8 cellular contexts compared by ENCODE assay signal in genomic region chr2:226798422-226799210, GRCh38. TPM values are rescaled to one million over a fixed set of nuclear protein-coding genes. Genes with fewer than 3 reads are reported as not detected.
DNase-seq lines count a peak whose midpoint lies in the region; ATAC-seq and TF ChIP-seq lines count a peak whose summit lies in the region.

No MANE protein-coding gene starts in this region.

- peak overlapping the region; percentile 71 for H3K4me3 ChIP-seq in NB4 (ENCODE audit: low read depth, low read length)
- peak overlapping the region; percentile 85 to 89 for H3K4me3 ChIP-seq in gastroesophageal sphincter
- peak overlapping the region; percentile 20 to 54 for H3K4me3 ChIP-seq in neutrophil (ENCODE audit: low read depth in 1 of 2, low read length in 1 of 2)

- H3K9me3 ChIP-seq in gastroesophageal sphincter, result no peaks in the 10 kb centered on the region
- H3K9me3 ChIP-seq in neutrophil, result no peaks in the 10 kb centered on the region

- no peak for TF ChIP-seq POLR2A in NB4 (IDR thresholded peaks at IDR 0.05; ENCODE audit: extremely low read depth, insufficient read length)
- TF ChIP-seq POLR2A in gastroesophageal sphincter (IDR thresholded peaks at IDR 0.05), result no peak

- H3K4me1 ChIP-seq in gastroesophageal sphincter (peaks cover 0 to 75% (median 30%) of the 10 kb centered on the region in 3 donors), neutrophil (ENCODE audit: control insufficient read depth in 1 of 2, insufficient read depth in 1 of 2, low read depth in 1 of 2, low read length in 1 of 2) (peaks cover 10 to 29% of the 10 kb centered on the region in 2 experiments)

- TF ChIP-seq EP300 in gastroesophageal sphincter (IDR thresholded peaks at IDR 0.05), result no peak

- H3K36me3 ChIP-seq in gastroesophageal sphincter (peaks cover 0 to 8% of the 10 kb centered on the region in 2 donors), neutrophil (no peaks in the 10 kb centered on the region)

- TF ChIP-seq CTCF in NB4 (IDR thresholded peaks at IDR 0.05; ENCODE audit: low read depth, low read length) (no peak), gastroesophageal sphincter (IDR thresholded peaks at IDR 0.05) (peak in 1 of 4 experiments; percentile 39), neutrophil (IDR thresholded peaks at IDR 0.05) (no peak)

- H3K27ac ChIP-seq in gastroesophageal sphincter (peak overlapping the region; percentile 94 to 97 (median 95)), neutrophil (no peak overlapping the region)

- no CpG with 5 or more reads among the region's 80 CpGs for WGBS in gastroesophageal sphincter (ENCODE audit: low coverage in 1 of 2), 2 donors

- DNase-seq in Daoy (ENCODE audit: low read depth) (peak; percentile 72), NB4 (ENCODE audit: low read depth) (peak; percentile 62), NCI-H774 (lab: John Stamatoyannopoulos, UW) (no peak), SKM-1 treated with dmso at 0.1 percent for 144 hours (lab: John Stamatoyannopoulos, UW; ENCODE audit: unreplicated experiment) (no peak)
- peak; percentile 76 for DNase-seq in activated effector memory CD4-positive, alpha-beta T cell treated with anti-CD3 and anti-CD28 coated beads, Interleukin-2, amount 50 U/mL, for 16 hours

- peak; percentile 17 for ATAC-seq in GM21737 (IDR thresholded peaks at IDR 0.05; ENCODE audit: unreplicated experiment)
- ATAC-seq in gastroesophageal sphincter, result no peak

- H3K27me3 ChIP-seq in gastroesophageal sphincter (no peaks in the 10 kb centered on the region), neutrophil (peaks cover 100% of the 10 kb centered on the region)

RNA-seq across cellular contexts. Expression of gene IRS1, which starts 1.0 kb away (rescaled TPM):
- 5.2 and 6.4 TPM in 2 replicates for total RNA-seq in Daoy (2014; rRNA removed; shearing (Covaris generic))
- total RNA-seq in gastroesophageal sphincter, result 10 to 100 TPM; 17.4 to 39.0 (median 25.3) TPM

RNA-seq across cellular contexts. Expression of gene RHBDD1, which starts 37.2 kb away (rescaled TPM):
- total RNA-seq in Daoy (2014; rRNA removed; shearing (Covaris generic)), result 4.3 and 12.6 TPM in 2 replicates
- 10 to 100 TPM; 22.2 to 35.2 (median 24.7) TPM for total RNA-seq in gastroesophageal sphincter

Comparison
In these comparisons a context has a peak if more than half of its experiments do, and no peak if none do; other contexts are left out.
1. DNase-seq: peak in Daoy (single experiment), NB4 (single experiment) and activated effector memory CD4-positive, alpha-beta T cell treated with anti-CD3 and anti-CD28 coated beads, Interleukin-2, amount 50 U/mL, for 16 hours (single experiment); none in NCI-H774 (single experiment) and SKM-1 treated with dmso at 0.1 percent for 144 hours (single experiment).
2. H3K4me3 ChIP-seq: peak in every context shown above with its lines; median percentile 87 in gastroesophageal sphincter; 71 in NB4; 37 in neutrophil.